1 cellular context compared by ENCODE assay signal in the genomic region with DNA sequence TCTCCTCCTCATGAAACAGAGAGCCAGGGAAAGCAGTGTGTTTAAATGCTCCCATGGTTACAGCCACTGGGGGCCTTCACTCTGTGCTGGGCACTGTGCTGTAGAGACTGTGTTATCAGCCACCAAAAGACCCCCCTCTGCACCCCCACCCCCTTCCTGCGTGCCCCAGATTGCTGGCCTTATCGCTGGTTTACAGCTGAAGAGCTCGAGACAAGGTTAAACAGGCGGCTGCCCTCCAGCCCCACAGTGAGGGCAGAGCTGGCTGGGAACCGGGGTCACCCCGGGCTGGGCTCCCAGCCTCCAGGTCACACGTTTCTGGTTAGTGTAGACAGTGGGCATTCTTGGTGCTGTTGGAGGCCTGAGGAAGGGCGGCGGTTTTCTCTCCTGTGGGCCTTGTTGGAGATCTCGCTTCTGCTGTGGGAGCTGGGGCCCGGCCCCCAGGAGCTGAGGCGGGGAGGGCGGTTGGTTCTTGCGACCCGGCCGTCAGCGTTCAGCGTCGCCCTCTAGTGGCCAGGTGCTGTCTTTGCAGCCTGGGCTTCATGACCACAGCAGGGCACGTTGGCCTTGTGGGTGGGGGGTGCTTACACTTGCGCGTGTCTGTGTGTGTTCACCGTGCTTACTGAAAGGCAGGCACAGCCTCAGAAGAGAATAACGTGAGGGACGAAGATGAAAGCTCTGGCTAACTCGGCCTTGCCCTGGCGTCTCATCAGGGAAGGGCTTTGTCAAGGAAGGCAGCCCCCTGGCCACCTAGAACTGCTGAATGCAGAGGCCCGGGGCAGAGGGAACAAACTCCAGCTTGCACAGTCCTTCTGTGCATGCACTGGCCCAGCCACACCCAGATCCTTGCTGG.
TF ChIP-seq lines count a peak whose summit lies in the region.

No MANE protein-coding gene starts in this region.

TF ChIP-seq in GM12878, 131 proteins besides CTCF, POLR2A, EP300 and RAD21 (continued from another document):
- TF ChIP-seq, protein P1, sequence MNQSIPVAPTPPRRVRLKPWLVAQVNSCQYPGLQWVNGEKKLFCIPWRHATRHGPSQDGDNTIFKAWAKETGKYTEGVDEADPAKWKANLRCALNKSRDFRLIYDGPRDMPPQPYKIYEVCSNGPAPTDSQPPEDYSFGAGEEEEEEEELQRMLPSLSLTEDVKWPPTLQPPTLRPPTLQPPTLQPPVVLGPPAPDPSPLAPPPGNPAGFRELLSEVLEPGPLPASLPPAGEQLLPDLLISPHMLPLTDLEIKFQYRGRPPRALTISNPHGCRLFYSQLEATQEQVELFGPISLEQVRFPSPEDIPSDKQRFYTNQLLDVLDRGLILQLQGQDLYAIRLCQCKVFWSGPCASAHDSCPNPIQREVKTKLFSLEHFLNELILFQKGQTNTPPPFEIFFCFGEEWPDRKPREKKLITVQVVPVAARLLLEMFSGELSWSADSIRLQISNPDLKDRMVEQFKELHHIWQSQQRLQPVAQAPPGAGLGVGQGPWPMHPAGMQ (IDR thresholded peaks at IDR 0.05; ENCODE audit: borderline replicate concordance) = no peak
- TF ChIP-seq, protein P2, sequence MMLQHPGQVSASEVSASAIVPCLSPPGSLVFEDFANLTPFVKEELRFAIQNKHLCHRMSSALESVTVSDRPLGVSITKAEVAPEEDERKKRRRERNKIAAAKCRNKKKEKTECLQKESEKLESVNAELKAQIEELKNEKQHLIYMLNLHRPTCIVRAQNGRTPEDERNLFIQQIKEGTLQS (IDR thresholded peaks at IDR 0.05; ENCODE audit: borderline replicate concordance, extremely low read depth, low read depth, low read length) = no peak
- TF ChIP-seq RB1 (IDR thresholded peaks at IDR 0.05; ENCODE audit: borderline replicate concordance) = no peak
- 0 out of 2 replicates have a peak, but pooled peaks have one; percentile 4 for TF ChIP-seq IRF4 (IDR thresholded peaks at IDR 0.05; ENCODE audit: low read depth, low read length)
- no peak for TF ChIP-seq TARDBP (IDR thresholded peaks at IDR 0.05; ENCODE audit: borderline replicate concordance)
- no peak for TF ChIP-seq NFIC (IDR thresholded peaks at IDR 0.05; ENCODE audit: low read depth, low read length)
- TF ChIP-seq, protein P3, sequence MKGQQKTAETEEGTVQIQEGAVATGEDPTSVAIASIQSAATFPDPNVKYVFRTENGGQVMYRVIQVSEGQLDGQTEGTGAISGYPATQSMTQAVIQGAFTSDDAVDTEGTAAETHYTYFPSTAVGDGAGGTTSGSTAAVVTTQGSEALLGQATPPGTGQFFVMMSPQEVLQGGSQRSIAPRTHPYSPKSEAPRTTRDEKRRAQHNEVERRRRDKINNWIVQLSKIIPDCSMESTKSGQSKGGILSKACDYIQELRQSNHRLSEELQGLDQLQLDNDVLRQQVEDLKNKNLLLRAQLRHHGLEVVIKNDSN (IDR thresholded peaks at IDR 0.05; ENCODE audit: borderline replicate concordance, extremely low read length, insufficient read depth, low read depth, low read length) = no peak
- TF ChIP-seq ZNF207 (IDR thresholded peaks at IDR 0.05; ENCODE audit: borderline replicate concordance) = 0 out of 2 replicates have a peak, but pooled peaks have one; percentile 27
- TF ChIP-seq BACH1 (IDR thresholded peaks at IDR 0.05; ENCODE audit: borderline replicate concordance) = no peak
- TF ChIP-seq SUZ12 (IDR thresholded peaks at IDR 0.05; ENCODE audit: unreplicated experiment) = no peak
- peak; percentile 75 for TF ChIP-seq SMC3 (IDR thresholded peaks at IDR 0.05; ENCODE audit: borderline replicate concordance, low read length)
- TF ChIP-seq, protein P4, sequence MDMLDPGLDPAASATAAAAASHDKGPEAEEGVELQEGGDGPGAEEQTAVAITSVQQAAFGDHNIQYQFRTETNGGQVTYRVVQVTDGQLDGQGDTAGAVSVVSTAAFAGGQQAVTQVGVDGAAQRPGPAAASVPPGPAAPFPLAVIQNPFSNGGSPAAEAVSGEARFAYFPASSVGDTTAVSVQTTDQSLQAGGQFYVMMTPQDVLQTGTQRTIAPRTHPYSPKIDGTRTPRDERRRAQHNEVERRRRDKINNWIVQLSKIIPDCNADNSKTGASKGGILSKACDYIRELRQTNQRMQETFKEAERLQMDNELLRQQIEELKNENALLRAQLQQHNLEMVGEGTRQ (IDR thresholded peaks at IDR 0.05; ENCODE audit: borderline replicate concordance, low read depth, low read length) = no peak
- TF ChIP-seq WRNIP1 (IDR thresholded peaks at IDR 0.05; ENCODE audit: borderline replicate concordance, low read depth, low read length) = no peak
- peak; percentile 60; the same call in 1 of the 2 replicates for TF ChIP-seq LARP7 (IDR thresholded peaks at IDR 0.05)
- TF ChIP-seq HDGF (IDR thresholded peaks at IDR 0.05) = 0 out of 2 replicates have a peak, but pooled peaks have one; percentile 60
- peak; percentile 50 for TF ChIP-seq NR2F1 (conservative IDR thresholded peaks at IDR 0.05)
- TF ChIP-seq TCF7 (IDR thresholded peaks at IDR 0.05; ENCODE audit: borderline replicate concordance) = no peak
- no peak for TF ChIP-seq DPF2 (IDR thresholded peaks at IDR 0.05)
- no peak for TF ChIP-seq RBBP5 (conservative IDR thresholded peaks at IDR 0.05)
- TF ChIP-seq ATF7 (IDR thresholded peaks at IDR 0.05; ENCODE audit: low read depth) = no peak
- no peak for TF ChIP-seq NR2C1 (IDR thresholded peaks at IDR 0.05)
- peak; percentile 33 to 50; a peak in 2 of 4 replicates for TF ChIP-seq BHLHE40 (IDR thresholded peaks at IDR 0.05; ENCODE audit: borderline replicate concordance in 1 of 2, low read depth in 2 of 2, low read length in 1 of 2)
- TF ChIP-seq SREBF1 (IDR thresholded peaks at IDR 0.05; ENCODE audit: low read length) = no peak
- TF ChIP-seq CEBPB (IDR thresholded peaks at IDR 0.05; ENCODE audit: borderline replicate concordance in 1 of 2, low read depth in 2 of 2, low read length in 2 of 2) = no peak
- TF ChIP-seq, protein P5, sequence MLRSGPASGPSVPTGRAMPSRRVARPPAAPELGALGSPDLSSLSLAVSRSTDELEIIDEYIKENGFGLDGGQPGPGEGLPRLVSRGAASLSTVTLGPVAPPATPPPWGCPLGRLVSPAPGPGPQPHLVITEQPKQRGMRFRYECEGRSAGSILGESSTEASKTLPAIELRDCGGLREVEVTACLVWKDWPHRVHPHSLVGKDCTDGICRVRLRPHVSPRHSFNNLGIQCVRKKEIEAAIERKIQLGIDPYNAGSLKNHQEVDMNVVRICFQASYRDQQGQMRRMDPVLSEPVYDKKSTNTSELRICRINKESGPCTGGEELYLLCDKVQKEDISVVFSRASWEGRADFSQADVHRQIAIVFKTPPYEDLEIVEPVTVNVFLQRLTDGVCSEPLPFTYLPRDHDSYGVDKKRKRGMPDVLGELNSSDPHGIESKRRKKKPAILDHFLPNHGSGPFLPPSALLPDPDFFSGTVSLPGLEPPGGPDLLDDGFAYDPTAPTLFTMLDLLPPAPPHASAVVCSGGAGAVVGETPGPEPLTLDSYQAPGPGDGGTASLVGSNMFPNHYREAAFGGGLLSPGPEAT (IDR thresholded peaks at IDR 0.05; ENCODE audit: low read depth) = no peak
- 0 out of 2 replicates have a peak, but pooled peaks have one; percentile 24 for TF ChIP-seq GATAD2B (conservative IDR thresholded peaks at IDR 0.05; ENCODE audit: low read depth)
- no peak for TF ChIP-seq ZNF622 (IDR thresholded peaks at IDR 0.05)
- no peak for TF ChIP-seq CHD1 (IDR thresholded peaks at IDR 0.05; ENCODE audit: low read depth, low read length)
- no peak for TF ChIP-seq TBL1XR1 (IDR thresholded peaks at IDR 0.05; ENCODE audit: low read depth, low read length)
- TF ChIP-seq, protein P6, sequence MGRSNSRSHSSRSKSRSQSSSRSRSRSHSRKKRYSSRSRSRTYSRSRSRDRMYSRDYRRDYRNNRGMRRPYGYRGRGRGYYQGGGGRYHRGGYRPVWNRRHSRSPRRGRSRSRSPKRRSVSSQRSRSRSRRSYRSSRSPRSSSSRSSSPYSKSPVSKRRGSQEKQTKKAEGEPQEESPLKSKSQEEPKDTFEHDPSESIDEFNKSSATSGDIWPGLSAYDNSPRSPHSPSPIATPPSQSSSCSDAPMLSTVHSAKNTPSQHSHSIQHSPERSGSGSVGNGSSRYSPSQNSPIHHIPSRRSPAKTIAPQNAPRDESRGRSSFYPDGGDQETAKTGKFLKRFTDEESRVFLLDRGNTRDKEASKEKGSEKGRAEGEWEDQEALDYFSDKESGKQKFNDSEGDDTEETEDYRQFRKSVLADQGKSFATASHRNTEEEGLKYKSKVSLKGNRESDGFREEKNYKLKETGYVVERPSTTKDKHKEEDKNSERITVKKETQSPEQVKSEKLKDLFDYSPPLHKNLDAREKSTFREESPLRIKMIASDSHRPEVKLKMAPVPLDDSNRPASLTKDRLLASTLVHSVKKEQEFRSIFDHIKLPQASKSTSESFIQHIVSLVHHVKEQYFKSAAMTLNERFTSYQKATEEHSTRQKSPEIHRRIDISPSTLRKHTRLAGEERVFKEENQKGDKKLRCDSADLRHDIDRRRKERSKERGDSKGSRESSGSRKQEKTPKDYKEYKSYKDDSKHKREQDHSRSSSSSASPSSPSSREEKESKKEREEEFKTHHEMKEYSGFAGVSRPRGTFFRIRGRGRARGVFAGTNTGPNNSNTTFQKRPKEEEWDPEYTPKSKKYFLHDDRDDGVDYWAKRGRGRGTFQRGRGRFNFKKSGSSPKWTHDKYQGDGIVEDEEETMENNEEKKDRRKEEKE (IDR thresholded peaks at IDR 0.05) = no peak
- TF ChIP-seq, protein P7, sequence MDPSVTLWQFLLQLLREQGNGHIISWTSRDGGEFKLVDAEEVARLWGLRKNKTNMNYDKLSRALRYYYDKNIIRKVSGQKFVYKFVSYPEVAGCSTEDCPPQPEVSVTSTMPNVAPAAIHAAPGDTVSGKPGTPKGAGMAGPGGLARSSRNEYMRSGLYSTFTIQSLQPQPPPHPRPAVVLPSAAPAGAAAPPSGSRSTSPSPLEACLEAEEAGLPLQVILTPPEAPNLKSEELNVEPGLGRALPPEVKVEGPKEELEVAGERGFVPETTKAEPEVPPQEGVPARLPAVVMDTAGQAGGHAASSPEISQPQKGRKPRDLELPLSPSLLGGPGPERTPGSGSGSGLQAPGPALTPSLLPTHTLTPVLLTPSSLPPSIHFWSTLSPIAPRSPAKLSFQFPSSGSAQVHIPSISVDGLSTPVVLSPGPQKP (IDR thresholded peaks at IDR 0.05; ENCODE audit: low read depth, low read length) = no peak
TF ChIP-seq in GM12878: peak in this region for 10.
